Comparison of ENCODE assay signal across 8 cellular contexts in the genomic region with DNA sequence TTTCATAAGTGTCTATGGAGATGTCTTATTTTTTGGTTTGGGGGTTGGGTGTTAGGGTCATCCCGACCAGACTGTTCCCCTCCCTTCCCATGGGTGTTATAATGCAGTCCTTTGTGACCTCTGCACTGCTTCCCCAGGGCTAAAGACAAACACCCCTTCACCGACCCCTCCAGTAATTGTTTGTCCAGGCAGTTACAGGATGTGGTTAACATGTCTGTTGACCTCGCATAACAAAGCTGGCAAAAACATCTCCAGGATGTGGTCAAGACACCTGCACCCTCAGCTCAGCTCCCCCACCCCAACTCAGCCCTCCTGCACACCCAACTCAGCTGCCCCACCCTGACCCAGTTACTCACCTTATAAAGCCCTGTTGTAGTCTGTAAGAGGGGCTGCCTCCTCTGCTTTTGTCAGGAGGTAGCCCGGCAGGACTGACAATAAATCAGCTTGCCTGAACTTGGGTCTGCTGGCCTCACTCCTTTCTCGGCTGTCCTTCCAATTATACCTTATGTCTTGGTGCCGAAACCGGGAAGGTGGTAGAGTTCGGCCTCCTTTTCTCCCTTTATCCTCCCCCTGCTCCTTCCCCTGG.
A peak's percentile ranks its signal among the peaks of the same experiment; 100 is the strongest.
DNase-seq lines count a peak whose midpoint lies in the region; ATAC-seq and TF ChIP-seq lines count a peak whose summit lies in the region.

No MANE protein-coding gene starts in this region.

- peak; percentile 5 for DNase-seq in activated naive CD4-positive, alpha-beta T cell treated with Interleukin-2 at 50 U/mL for 16 hours
- DNase-seq in activated naive CD4-positive, alpha-beta T cell treated with anti-CD3 and anti-CD28 coated beads, Interleukin-2, amount 50 U/mL, for 16 hours, result no peak
- peak; percentile 38 for DNase-seq in activated CD4-positive, CD25-positive, alpha-beta regulatory T cell treated with anti-CD3 and anti-CD28 coated beads, Interleukin-2, amount 50 U/mL, for 72 hours
- DNase-seq in upper lobe of right lung (no peak), MV-4-11 (lab: John Stamatoyannopoulos, UW) (no peak), adrenal gland (no peak), UCSD-AML1 (lab: John Stamatoyannopoulos, UW; ENCODE audit: unreplicated experiment) (no peak)

- H3K36me3 ChIP-seq in upper lobe of right lung (no peaks in the 10 kb centered on the region), adrenal gland (replicated peaks in 1 of 2) (no peaks in the 10 kb centered on the region)

- no peak for TF ChIP-seq CTCF in upper lobe of right lung (IDR thresholded peaks at IDR 0.05)
- no peak for TF ChIP-seq CTCF in adrenal gland (IDR thresholded peaks at IDR 0.05)

- ATAC-seq in HG03097 (IDR thresholded peaks at IDR 0.05; ENCODE audit: low FRiP score, unreplicated experiment) (peak; percentile 97), upper lobe of right lung (peak; percentile 25)

- no peak overlapping the region for H3K27ac ChIP-seq in upper lobe of right lung
- H3K27ac ChIP-seq in adrenal gland, result no peak overlapping the region

- H3K9me3 ChIP-seq in upper lobe of right lung, result no peaks in the 10 kb centered on the region
- H3K9me3 ChIP-seq in adrenal gland (replicated peaks in 1 of 3), result no peaks in the 10 kb centered on the region

- intact Hi-C loops in upper lobe of right lung (cut with DNase I), result no loop called here
- intact Hi-C loops in adrenal gland (cut with DNase I), result no loop called here

- H3K4me3 ChIP-seq in upper lobe of right lung, result no peak overlapping the region
- no peak overlapping the region for H3K4me3 ChIP-seq in adrenal gland

- 53 to 64% (median 60%) methylated on average over 7 to 8 of the region's 8 CpGs for WGBS in adrenal gland, 4 donors

- H3K4me1 ChIP-seq in upper lobe of right lung, result no peaks in the 10 kb centered on the region
- H3K4me1 ChIP-seq in adrenal gland (replicated peaks in 1 of 2), result no peaks in the 10 kb centered on the region

- no peak for TF ChIP-seq POLR2A in adrenal gland (IDR thresholded peaks at IDR 0.05)

- H3K27me3 ChIP-seq in upper lobe of right lung, result no peaks in the 10 kb centered on the region
- no peaks in the 10 kb centered on the region for H3K27me3 ChIP-seq in adrenal gland

Comparison
In these comparisons a context has a peak if more than half of its experiments do, and no peak if none do; other contexts are left out.
1. DNase-seq: peak in activated naive CD4-positive, alpha-beta T cell treated with Interleukin-2 at 50 U/mL for 16 hours (single experiment) and activated CD4-positive, CD25-positive, alpha-beta regulatory T cell treated with anti-CD3 and anti-CD28 coated beads, Interleukin-2, amount 50 U/mL, for 72 hours (single experiment); none in activated naive CD4-positive, alpha-beta T cell treated with anti-CD3 and anti-CD28 coated beads, Interleukin-2, amount 50 U/mL, for 16 hours (single experiment), upper lobe of right lung (single experiment), MV-4-11 (single experiment), adrenal gland (0 of 7) and UCSD-AML1 (single experiment).